13 cellular contexts compared by ENCODE assay signal in genomic region chr12:124484526-124484953, GRCh38.
DNase-seq lines count a peak whose midpoint lies in the region; ATAC-seq and TF ChIP-seq lines count a peak whose summit lies in the region.
"Had no signal": no experiment of that assay in that cellular context is flagged by ENCODE, and none has a peak within 500 bp of the region (broad histone marks: within the 10 kb centered on the region; RNA-seq: fewer than 3 reads in every experiment).

No MANE protein-coding gene starts in this region.

- TF ChIP-seq CTCF in activated CD8-positive, alpha-beta T cell treated with anti-CD3 and anti-CD28 coated beads for 36 hours (IDR thresholded peaks at IDR 0.05), result no peak
- no peak for TF ChIP-seq CTCF in upper lobe of left lung (IDR thresholded peaks at IDR 0.05)

- CTCF ChIA-PET in activated CD8-positive, alpha-beta T cell treated with anti-CD3 and anti-CD28 coated beads for 36 hours (lab: Charles Lee), result interaction anchor here (0.9 kb wide), 1 partner anchor 15 kb away, joined by 3 read pairs; no protein-coding TSS in a partner anchor
- CTCF ChIA-PET in activated CD8-positive, alpha-beta T cell treated with anti-CD3 and anti-CD28 coated beads, Interleukin-2, amount 10 ng/mL, durations not matched to agents 7 days and 5 days (lab: Charles Lee), result no interaction called here

- peak overlapping the region; percentile 55 for H3K27ac Mint-ChIP-seq in activated CD8-positive, alpha-beta T cell treated with anti-CD3 and anti-CD28 coated beads for 36 hours
- no peak overlapping the region for H3K27ac Mint-ChIP-seq in activated CD8-positive, alpha-beta T cell treated with anti-CD3 and anti-CD28 coated beads, Interleukin-2, amount 10 ng/mL, durations not matched to agents 7 days and 5 days
- H3K27ac Mint-ChIP-seq in naive B cell, result peak overlapping the region in 3 of 6 donors; percentile 12 to 63 (median 52)

- H3K27me3 ChIP-seq in upper lobe of left lung, result no peaks in the 10 kb centered on the region
- H3K27me3 ChIP-seq: gastrocnemius medialis had no signal

- peaks cover 35% of the 10 kb centered on the region for H3K36me3 Mint-ChIP-seq in activated CD8-positive, alpha-beta T cell treated with anti-CD3 and anti-CD28 coated beads for 36 hours (ENCODE audit: low read depth)
- peaks cover 18% of the 10 kb centered on the region for H3K36me3 Mint-ChIP-seq in activated CD8-positive, alpha-beta T cell treated with anti-CD3 and anti-CD28 coated beads, Interleukin-2, amount 10 ng/mL, durations not matched to agents 7 days and 5 days (ENCODE audit: low read depth)
- H3K36me3 Mint-ChIP-seq in naive B cell, result peaks cover 5 to 35% of the 10 kb centered on the region in 2 donors

- no peaks in the 10 kb centered on the region for H3K27me3 Mint-ChIP-seq in activated CD8-positive, alpha-beta T cell treated with anti-CD3 and anti-CD28 coated beads for 36 hours
- no peaks in the 10 kb centered on the region for H3K27me3 Mint-ChIP-seq in activated CD8-positive, alpha-beta T cell treated with anti-CD3 and anti-CD28 coated beads, Interleukin-2, amount 10 ng/mL, durations not matched to agents 7 days and 5 days (ENCODE audit: low read depth)
- no peaks in the 10 kb centered on the region for H3K27me3 Mint-ChIP-seq in naive B cell

- POLR2A ChIA-PET in activated CD8-positive, alpha-beta T cell treated with anti-CD3 and anti-CD28 coated beads for 36 hours (lab: Charles Lee), result interaction anchor here (0.7 kb wide), 1 partner anchor 13 kb away, joined by 3 read pairs; no protein-coding TSS in a partner anchor
- POLR2A ChIA-PET in activated CD8-positive, alpha-beta T cell treated with anti-CD3 and anti-CD28 coated beads, Interleukin-2, amount 10 ng/mL, durations not matched to agents 7 days and 5 days (lab: Charles Lee), result interaction anchor here (0.6 kb wide), 1 partner anchor 17 kb away, joined by 3 read pairs; no protein-coding TSS in a partner anchor

- 92 to 100% methylated on average over 4 of the region's 10 CpGs for WGBS in upper lobe of left lung, 2 donors

- no peaks in the 10 kb centered on the region for H3K9me3 Mint-ChIP-seq in activated CD8-positive, alpha-beta T cell treated with anti-CD3 and anti-CD28 coated beads for 36 hours
- no peaks in the 10 kb centered on the region for H3K9me3 Mint-ChIP-seq in activated CD8-positive, alpha-beta T cell treated with anti-CD3 and anti-CD28 coated beads, Interleukin-2, amount 10 ng/mL, durations not matched to agents 7 days and 5 days (ENCODE audit: insufficient read depth)
- H3K9me3 Mint-ChIP-seq in naive B cell, result peaks cover 0 to 2% (median 0%) of the 10 kb centered on the region in 7 donors
- H3K9me3 Mint-ChIP-seq: neural crest cell had no signal

- DNase-seq in activated CD8-positive, alpha-beta T cell treated with anti-CD3 and anti-CD28 coated beads for 36 hours, result peak; percentile 65
- no peak for DNase-seq in activated CD8-positive, alpha-beta T cell treated with anti-CD3 and anti-CD28 coated beads, Interleukin-2, amount 10 ng/mL, durations not matched to agents 7 days and 5 days
- DNase-seq in NAMALWA (ENCODE audit: low spot score) (peak; percentile 52), naive B cell (no peak), NCI-H524 treated with DMSO at 0.1 percent for 48 hours (lab: John Stamatoyannopoulos, UW) (no peak), upper lobe of left lung (no peak), AML-193 (lab: John Stamatoyannopoulos, UW) (no peak)
- DNase-seq: effector CD8-positive, alpha-beta T cell; gastrocnemius medialis; NCI-H1694 treated with DMSO at 0.1 percent for 48 hours had no signal

- no peak for TF ChIP-seq POLR2A in upper lobe of left lung (IDR thresholded peaks at IDR 0.05)

- no peak overlapping the region for H3K4me3 ChIP-seq in upper lobe of left lung
- H3K4me3 ChIP-seq: gastrocnemius medialis had no signal

- H3K4me1 Mint-ChIP-seq in activated CD8-positive, alpha-beta T cell treated with anti-CD3 and anti-CD28 coated beads for 36 hours (ENCODE audit: low read depth), result peaks cover 25% of the 10 kb centered on the region
- H3K4me1 Mint-ChIP-seq in activated CD8-positive, alpha-beta T cell treated with anti-CD3 and anti-CD28 coated beads, Interleukin-2, amount 10 ng/mL, durations not matched to agents 7 days and 5 days (ENCODE audit: low read depth), result peaks cover 34% of the 10 kb centered on the region
- peaks cover 43 to 63% (median 51%) of the 10 kb centered on the region in 3 donors for H3K4me1 Mint-ChIP-seq in naive B cell

- no peaks in the 10 kb centered on the region for H3K9me3 ChIP-seq in upper lobe of left lung
- H3K9me3 ChIP-seq: gastrocnemius medialis had no signal

- intact Hi-C loops in activated CD8-positive, alpha-beta T cell treated with anti-CD3 and anti-CD28 coated beads for 36 hours (cut with micrococcal nuclease), result no loop called here

- ATAC-seq in activated CD8-positive, alpha-beta T cell treated with anti-CD3 and anti-CD28 coated beads for 36 hours, result peak; percentile 60
- ATAC-seq in activated CD8-positive, alpha-beta T cell treated with anti-CD3 and anti-CD28 coated beads, Interleukin-2, amount 10 ng/mL, durations not matched to agents 7 days and 5 days, result no peak
- peak; percentile 30 for ATAC-seq in GM18867 (IDR thresholded peaks at IDR 0.05; ENCODE audit: unreplicated experiment)
- peak; percentile 46 to 57 for ATAC-seq in naive B cell (ENCODE audit: low read depth in 2 of 2)
- ATAC-seq in upper lobe of left lung (ENCODE audit: low FRiP score in 2 of 2), result no peak
- ATAC-seq: gastrocnemius medialis, left cardiac atrium had no signal

- TF ChIP-seq EP300 in upper lobe of left lung (IDR thresholded peaks at IDR 0.05), result no peak

- H3K4me3 Mint-ChIP-seq in activated CD8-positive, alpha-beta T cell treated with anti-CD3 and anti-CD28 coated beads for 36 hours, result no peak overlapping the region
- no peak overlapping the region for H3K4me3 Mint-ChIP-seq in activated CD8-positive, alpha-beta T cell treated with anti-CD3 and anti-CD28 coated beads, Interleukin-2, amount 10 ng/mL, durations not matched to agents 7 days and 5 days
- no peak overlapping the region for H3K4me3 Mint-ChIP-seq in naive B cell
- H3K4me3 Mint-ChIP-seq: neural crest cell had no signal

- no peak overlapping the region for H3K27ac ChIP-seq in upper lobe of left lung
- H3K27ac ChIP-seq: gastrocnemius medialis had no signal

- H3K36me3 ChIP-seq in upper lobe of left lung, result peaks cover 9 to 62% (median 44%) of the 10 kb centered on the region in 4 donors

- H3K4me1 ChIP-seq in upper lobe of left lung, result peaks cover 10 to 31% (median 15%) of the 10 kb centered on the region in 4 donors

Comparison
In these comparisons a context has a peak if more than half of its experiments do, and no peak if none do; other contexts are left out.
1. ATAC-seq: peak in activated CD8-positive, alpha-beta T cell treated with anti-CD3 and anti-CD28 coated beads for 36 hours (single experiment), GM18867 (single experiment) and naive B cell (2 of 2); none in activated CD8-positive, alpha-beta T cell treated with anti-CD3 and anti-CD28 coated beads, Interleukin-2, amount 10 ng/mL, durations not matched to agents 7 days and 5 days (single experiment) and upper lobe of left lung (0 of 2).
2. DNase-seq: peak in activated CD8-positive, alpha-beta T cell treated with anti-CD3 and anti-CD28 coated beads for 36 hours (single experiment) and NAMALWA (single experiment); none in activated CD8-positive, alpha-beta T cell treated with anti-CD3 and anti-CD28 coated beads, Interleukin-2, amount 10 ng/mL, durations not matched to agents 7 days and 5 days (single experiment), naive B cell (single experiment), NCI-H524 treated with DMSO at 0.1 percent for 48 hours (single experiment), upper lobe of left lung (0 of 2) and AML-193 (0 of 2).